8 cellular contexts compared by ENCODE assay signal in the genomic region with DNA sequence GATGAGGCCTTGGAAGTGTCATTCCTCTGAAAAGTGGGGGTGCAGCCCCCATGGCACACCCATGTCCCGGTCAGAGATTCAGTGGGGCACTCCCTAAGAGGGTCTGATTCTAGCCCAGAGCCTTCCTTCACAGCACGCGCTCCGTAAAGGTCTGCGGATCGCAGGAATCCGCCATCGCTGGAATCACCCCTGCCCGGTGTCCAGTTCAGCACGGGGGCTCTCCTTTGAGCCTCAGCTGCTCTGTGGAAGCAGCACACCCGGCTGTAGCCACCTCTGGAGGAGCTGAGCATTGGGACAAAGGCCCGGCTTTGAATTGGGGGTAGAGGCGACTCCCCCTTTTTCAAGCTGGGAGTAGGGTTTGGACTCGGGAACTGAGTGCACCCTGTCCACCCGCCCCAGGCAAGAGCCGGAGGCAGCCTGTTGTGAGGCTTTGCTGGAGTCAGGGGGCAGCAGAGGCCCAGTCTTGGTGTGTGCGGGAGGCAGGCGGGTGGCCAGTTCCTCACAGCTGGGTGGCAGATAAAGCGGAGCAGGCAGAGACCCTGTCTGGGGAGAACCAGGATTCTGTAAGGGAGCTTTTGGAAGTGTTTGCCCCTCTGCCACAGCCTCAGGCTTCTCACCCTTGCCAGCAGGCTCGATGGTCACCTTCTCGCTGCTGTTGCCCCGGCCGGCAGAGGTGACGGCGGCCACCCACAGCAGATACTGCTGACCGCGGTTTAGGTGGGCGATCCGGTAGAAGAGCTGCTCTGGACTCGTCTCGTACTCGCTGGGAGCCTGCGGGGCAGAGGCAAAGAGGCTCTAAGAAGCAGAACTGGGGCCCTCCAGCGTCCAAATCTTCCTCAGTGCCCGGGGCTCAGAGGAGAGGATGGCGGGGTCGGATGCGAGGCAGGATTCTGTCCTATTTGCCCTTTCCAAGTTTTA.
DNase-seq lines count a peak whose midpoint lies in the region; ATAC-seq, FAIRE-seq and TF ChIP-seq lines count a peak whose summit lies in the region.

No MANE protein-coding gene starts in this region.

- no peak for TF ChIP-seq POLR2A in H54 (IDR thresholded peaks at IDR 0.05; ENCODE audit: low read depth, low read length)

- DNase-seq in CD14-positive monocyte (ENCODE audit: low spot score) (peak; percentile 33), H54 (ENCODE audit: insufficient read length, low spot score) (peak; percentile 52), PC-3 (peak; percentile 55), fibroblast of gingiva (ENCODE audit: low read depth) (peak; percentile 3), non-pigmented ciliary epithelial cell (ENCODE audit: low read depth) (peak; percentile 5), LoVo (ENCODE audit: low spot score) (no peak)

- no peak overlapping the region for H3K9ac ChIP-seq in PC-3 (ENCODE audit: low read length)

- POLR2A ChIA-PET in PC-3 (lab: Charles Lee; ENCODE audit: unreplicated experiment) = no interaction called here

- FAIRE-seq in H54 (lab: Jason Lieb, UNC) = no peak

- no peaks in the 10 kb centered on the region for H3K9me2 ChIP-seq in PC-3 (replicated peaks; ENCODE audit: low read length)

- peak; percentile 85 for ATAC-seq in PC-3
- ATAC-seq in GM18867 (IDR thresholded peaks at IDR 0.05; ENCODE audit: unreplicated experiment) = no peak
- ATAC-seq in HG03280 (IDR thresholded peaks at IDR 0.05; ENCODE audit: unreplicated experiment) = no peak

- no peak overlapping the region for H3K4me2 ChIP-seq in PC-3 (ENCODE audit: low read length)

- peak overlapping the region in 1 of 7 donors; percentile 43 for H3K27ac Mint-ChIP-seq in CD14-positive monocyte

- peak overlapping the region in 1 of 2 donors; percentile 7 for H3K4me3 Mint-ChIP-seq in CD14-positive monocyte

- H3K9me3 ChIP-seq in PC-3 (ENCODE audit: low read length) = no peaks in the 10 kb centered on the region

- no peaks in the 10 kb centered on the region for H3K36me3 Mint-ChIP-seq in CD14-positive monocyte

- H3K4me1 Mint-ChIP-seq in CD14-positive monocyte = no peaks in the 10 kb centered on the region

- H3K9me3 Mint-ChIP-seq in CD14-positive monocyte = peaks cover 0 to 7% (median 2%) of the 10 kb centered on the region in 7 donors

- H4K20me1 ChIP-seq in PC-3 (ENCODE audit: low read length) = no peaks in the 10 kb centered on the region

- CTCF ChIA-PET in PC-3 (lab: Charles Lee) = no interaction called here

- no peaks in the 10 kb centered on the region for H3K36me3 ChIP-seq in PC-3 (ENCODE audit: low read depth, low read length)

- no peaks in the 10 kb centered on the region for H3F3A ChIP-seq in PC-3 (ENCODE audit: low read length, unreplicated experiment)

- H3K27me3 ChIP-seq in PC-3 (ENCODE audit: low read length) = peaks cover 82% of the 10 kb centered on the region

- BruUV-seq in PC-3 (replicated peaks; lab: Mats Ljungman, UMichigan) = no TSS peak

- H3K4me3 ChIP-seq in PC-3 (ENCODE audit: low read length) = no peak overlapping the region

- no peak overlapping the region for H2AFZ ChIP-seq in PC-3 (ENCODE audit: low read length)

- intact Hi-C loops in CD14-positive monocyte (cut with micrococcal nuclease) = no loop called here
- intact Hi-C loops in PC-3 (cut with micrococcal nuclease) = no loop called here

- no peak overlapping the region for H3K27ac ChIP-seq in PC-3 (ENCODE audit: low read length)

- no peaks in the 10 kb centered on the region for H3K79me2 ChIP-seq in PC-3 (ENCODE audit: low read length)

- no peaks in the 10 kb centered on the region for H3K4me1 ChIP-seq in PC-3 (ENCODE audit: insufficient read depth, low read length)

- TF ChIP-seq CTCF in CD14-positive monocyte (IDR thresholded peaks at IDR 0.05) (peak; percentile 22), PC-3 (conservative IDR thresholded peaks at IDR 0.05; ENCODE audit: low read depth, low read length) (peak; percentile 66)

- peaks cover 13 to 36% (median 16%) of the 10 kb centered on the region in 3 donors for H3K27me3 Mint-ChIP-seq in CD14-positive monocyte (ENCODE audit: low read depth in 3 of 3)
